26 cellular contexts compared by ENCODE assay signal in the genomic region with DNA sequence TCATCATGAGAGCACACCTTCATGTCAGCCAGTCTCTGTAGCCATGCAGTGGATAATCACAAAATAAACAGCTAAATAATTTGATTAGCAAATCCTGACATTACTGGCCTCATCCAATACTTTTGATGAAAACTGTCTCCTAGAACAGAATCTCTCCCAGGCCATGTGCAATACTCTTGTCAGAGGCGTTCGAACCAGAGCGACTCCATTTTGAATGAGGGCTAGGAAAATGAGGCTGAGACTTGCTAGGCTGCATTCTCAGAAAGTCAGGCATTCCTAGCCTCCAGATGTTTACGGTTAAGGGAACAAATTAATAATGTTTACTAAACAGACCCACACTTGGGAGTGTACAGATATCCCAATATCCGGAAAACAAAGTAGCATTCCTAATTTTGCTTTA.
DNase-seq lines count a peak whose midpoint lies in the region; ATAC-seq and TF ChIP-seq lines count a peak whose summit lies in the region.
"Had no signal": no experiment of that assay in that cellular context is flagged by ENCODE, and none has a peak within 500 bp of the region (broad histone marks: within the 10 kb centered on the region; RNA-seq: fewer than 3 reads in every experiment).

No MANE protein-coding gene starts in this region.

- H3K27ac Mint-ChIP-seq in endodermal cell, result peak overlapping the region; percentile 1
- H3K27ac Mint-ChIP-seq: activated naive CD8-positive, alpha-beta T cell treated with anti-CD3 and anti-CD28 coated beads for 36 hours; CD4-positive, alpha-beta T cell; natural killer cell treated with Interleukin-12 subunit alpha and Interleukin-12 subunit beta and Interleukin-15 and Interleukin-18, amount 100 ng/mL, for 72 hours; T-helper 17 cell had no signal

- ATAC-seq in GM21529 (IDR thresholded peaks at IDR 0.05; ENCODE audit: unreplicated experiment), result no peak
- ATAC-seq: natural killer cell treated with Interleukin-12 subunit alpha and Interleukin-12 subunit beta and Interleukin-15 and Interleukin-18, amount 100 ng/mL, for 72 hours; T-helper 17 cell had no signal

- no peaks in the 10 kb centered on the region for H3K9me3 ChIP-seq in GM23248 (ENCODE audit: low read depth)
- H3K9me3 ChIP-seq in OCI-LY3 (ENCODE audit: insufficient read depth, low read length), result no peaks in the 10 kb centered on the region
- H3K9me3 ChIP-seq in endodermal cell (ENCODE audit: control insufficient read depth, low read length), result peaks cover 15% of the 10 kb centered on the region
- no peaks in the 10 kb centered on the region for H3K9me3 ChIP-seq in smooth muscle cell (replicated peaks; ENCODE audit: low read depth)
- no peaks in the 10 kb centered on the region for H3K9me3 ChIP-seq in Peyer's patch
- H3K9me3 ChIP-seq: mucosa of descending colon, right atrium auricular region, SJSA1, uterus had no signal

- H3K79me2 ChIP-seq in GM23248 (ENCODE audit: insufficient read depth) (peaks cover 87% of the 10 kb centered on the region), OCI-LY3 (ENCODE audit: low read length) (no peaks in the 10 kb centered on the region), smooth muscle cell (ENCODE audit: low read depth) (peaks cover 54% of the 10 kb centered on the region)

- H4K20me1 ChIP-seq in GM23248 (ENCODE audit: insufficient read depth) (peaks cover 5% of the 10 kb centered on the region; the same call in 1 of the 2 replicates), OCI-LY3 (ENCODE audit: insufficient read depth, low read length) (0 out of 2 replicates have a peak, but pooled peaks cover 5% of the 10 kb centered on the region), smooth muscle cell (ENCODE audit: low read depth) (peaks cover 95% of the 10 kb centered on the region)

- H3K9me3 Mint-ChIP-seq in endodermal cell, result peaks cover 16% of the 10 kb centered on the region
- H3K9me3 Mint-ChIP-seq: CD4-positive, alpha-beta T cell; central memory CD8-positive, alpha-beta T cell; natural killer cell treated with Interleukin-12 subunit alpha and Interleukin-12 subunit beta and Interleukin-15 and Interleukin-18, amount 100 ng/mL, for 72 hours had no signal

- H3K36me3 Mint-ChIP-seq in endodermal cell (ENCODE audit: low read depth), result peaks cover 12% of the 10 kb centered on the region
- H3K36me3 Mint-ChIP-seq: natural killer cell treated with Interleukin-12 subunit alpha and Interleukin-12 subunit beta and Interleukin-15 and Interleukin-18, amount 100 ng/mL, for 72 hours had no signal

- DNase-seq in GM23248 (no peak), endodermal cell (no peak), smooth muscle cell (lab: John Stamatoyannopoulos, UW; ENCODE audit: unreplicated experiment) (no peak), Peyer's patch (no peak), GDM1 (lab: John Stamatoyannopoulos, UW) (no peak)
- DNase-seq: activated CD4-positive, alpha-beta T cell treated with anti-CD3 and anti-CD28 coated beads for 4 hours; activated CD8-positive, alpha-beta memory T cell treated with anti-CD3 and anti-CD28 coated beads for 24 hours; activated effector memory CD4-positive, alpha-beta T cell treated with anti-CD3 and anti-CD28 coated beads, Interleukin-2, amount 50 U/mL, for 16 hours; activated naive CD8-positive, alpha-beta T cell treated with anti-CD3 and anti-CD28 coated beads for 36 hours; CD4-positive, alpha-beta T cell; kidney; NCI-H1092; NCI-H187; NCI-H69; RPMI8226; stimulated activated CD4-positive, alpha-beta T cell treated with anti-CD3 and anti-CD28 coated beads, Interleukin-4, amount 100 ng/mL, for 1 hour; T-helper 17 cell; uterus had no signal

- H3K27me3 ChIP-seq in GM23248 (replicated peaks; ENCODE audit: insufficient read depth) (no peaks in the 10 kb centered on the region), OCI-LY3 (ENCODE audit: low read depth, low read length) (no peaks in the 10 kb centered on the region), endodermal cell (ENCODE audit: control insufficient read depth, insufficient read depth, low read length, poor library complexity, severe bottlenecking) (no peaks in the 10 kb centered on the region), smooth muscle cell (ENCODE audit: low read depth) (no peaks in the 10 kb centered on the region), Peyer's patch (no peaks in the 10 kb centered on the region)
- H3K27me3 ChIP-seq: right atrium auricular region, SJSA1, uterus had no signal

- no peaks in the 10 kb centered on the region for H3K9me2 ChIP-seq in GM23248 (ENCODE audit: insufficient read depth)

- no peaks in the 10 kb centered on the region for H3K27me3 Mint-ChIP-seq in endodermal cell (ENCODE audit: insufficient read depth)
- H3K27me3 Mint-ChIP-seq: activated naive CD8-positive, alpha-beta T cell treated with anti-CD3 and anti-CD28 coated beads for 36 hours; CD4-positive, alpha-beta T cell; central memory CD8-positive, alpha-beta T cell; natural killer cell treated with Interleukin-12 subunit alpha and Interleukin-12 subunit beta and Interleukin-15 and Interleukin-18, amount 100 ng/mL, for 72 hours; T-helper 17 cell had no signal

- H3K4me1 Mint-ChIP-seq in endodermal cell, result peaks cover 52% of the 10 kb centered on the region

- H3F3A ChIP-seq in GM23248 (ENCODE audit: insufficient read depth), result no peaks in the 10 kb centered on the region
- H3F3A ChIP-seq in smooth muscle cell (ENCODE audit: low read depth), result peaks cover 7% of the 10 kb centered on the region

- H2AFZ ChIP-seq in GM23248, result no peak overlapping the region
- no peak overlapping the region for H2AFZ ChIP-seq in OCI-LY3 (ENCODE audit: low read depth, low read length)
- H2AFZ ChIP-seq in smooth muscle cell (ENCODE audit: low read depth), result no peak overlapping the region

- TF ChIP-seq CTCF in OCI-LY3 (IDR thresholded peaks at IDR 0.05; ENCODE audit: low read depth, low read length), result no peak
- no peak for TF ChIP-seq CTCF in endodermal cell (conservative IDR thresholded peaks at IDR 0.05)
- TF ChIP-seq CTCF in smooth muscle cell (IDR thresholded peaks at IDR 0.05; ENCODE audit: borderline replicate concordance, insufficient read depth, poor library complexity, severe bottlenecking), result no peak
- TF ChIP-seq CTCF in Peyer's patch (IDR thresholded peaks at IDR 0.05), result no peak

- H3K4me1 ChIP-seq in GM23248 (ENCODE audit: insufficient read depth) (peaks cover 18% of the 10 kb centered on the region), OCI-LY3 (ENCODE audit: low read length) (no peaks in the 10 kb centered on the region), endodermal cell (ENCODE audit: control insufficient read depth, insufficient read depth, low read length) (peaks cover 24% of the 10 kb centered on the region), smooth muscle cell (ENCODE audit: low read depth) (peaks cover 43% of the 10 kb centered on the region), Peyer's patch (peaks cover 0 to 48% (median 2%) of the 10 kb centered on the region in 4 donors)
- H3K4me1 ChIP-seq: uterus had no signal

- H3K4me3 Mint-ChIP-seq in endodermal cell, result no peak overlapping the region
- H3K4me3 Mint-ChIP-seq: activated naive CD8-positive, alpha-beta T cell treated with anti-CD3 and anti-CD28 coated beads for 36 hours; central memory CD8-positive, alpha-beta T cell; T-helper 17 cell had no signal

- H3K36me3 ChIP-seq in GM23248 (ENCODE audit: low read depth) (no peaks in the 10 kb centered on the region), OCI-LY3 (replicated peaks; ENCODE audit: low read depth, low read length) (no peaks in the 10 kb centered on the region), endodermal cell (ENCODE audit: control insufficient read depth, insufficient read depth, low read length) (no peaks in the 10 kb centered on the region), smooth muscle cell (ENCODE audit: low read depth) (no peaks in the 10 kb centered on the region), Peyer's patch (no peaks in the 10 kb centered on the region)
- H3K36me3 ChIP-seq: right atrium auricular region, SJSA1, uterus had no signal

- 70 to 74% methylated on average over 5 of the region's 5 CpGs for WGBS in GM23248 (ENCODE audit: low coverage in 1 of 2, low lambda C conversion rate in 2 of 2, missing lambda C conversion rate in 2 of 2), 2 experiments
- 94 to 96% methylated on average over 4 of the region's 5 CpGs for WGBS in endodermal cell (ENCODE audit: insufficient coverage in 1 of 2, insufficient read length in 1 of 2), 2 experiments
- 88% methylated on average over 5 of the region's 5 CpGs for WGBS in smooth muscle cell (ENCODE audit: low lambda C conversion rate)

- no peak for TF ChIP-seq POLR2A in Peyer's patch (IDR thresholded peaks at IDR 0.05)

- peak overlapping the region; percentile 97 for H3K4me2 ChIP-seq in GM23248 (ENCODE audit: unreplicated experiment)
- 0 out of 2 replicates have a peak overlapping the region, but pooled peaks have one; percentile 42 for H3K4me2 ChIP-seq in OCI-LY3 (ENCODE audit: low read length)
- H3K4me2 ChIP-seq in smooth muscle cell, result peak overlapping the region; percentile 42

- in situ Hi-C loops in GM23248 (cut with MboI), result no loop called here

- H3K4me3 ChIP-seq in GM23248 (peak overlapping the region; percentile 73; the same call in 1 of the 2 replicates), OCI-LY3 (ENCODE audit: low read length) (no peak overlapping the region), endodermal cell (ENCODE audit: low read length) (no peak overlapping the region), smooth muscle cell (no peak overlapping the region), Peyer's patch (no peak overlapping the region)
- H3K4me3 ChIP-seq: mucosa of descending colon, SJSA1, uterus had no signal

- H3K27ac ChIP-seq in GM23248 (no peak overlapping the region), OCI-LY3 (ENCODE audit: low read length) (no peak overlapping the region), endodermal cell (ENCODE audit: low read depth, low read length) (no peak overlapping the region), smooth muscle cell (ENCODE audit: low read depth) (no peak overlapping the region), Peyer's patch (peak overlapping the region in 2 of 4 donors; percentile 37 to 64)
- H3K27ac ChIP-seq: epithelial cell of prostate, SJSA1 had no signal

- no peak overlapping the region for H3K9ac ChIP-seq in GM23248
- no peak overlapping the region for H3K9ac ChIP-seq in OCI-LY3 (ENCODE audit: low read length)
- no peak overlapping the region for H3K9ac ChIP-seq in endodermal cell (ENCODE audit: extremely low read depth, low read length, poor library complexity, severe bottlenecking)
- no peak overlapping the region for H3K9ac ChIP-seq in smooth muscle cell (ENCODE audit: low read depth)

Comparison
In these comparisons a context has a peak if more than half of its experiments do, and no peak if none do; other contexts are left out.
1. H3K4me2 ChIP-seq: peak in every context shown above with its lines; median percentile 97 in GM23248; 42 in OCI-LY3; 42 in smooth muscle cell.